In the genomic region with DNA sequence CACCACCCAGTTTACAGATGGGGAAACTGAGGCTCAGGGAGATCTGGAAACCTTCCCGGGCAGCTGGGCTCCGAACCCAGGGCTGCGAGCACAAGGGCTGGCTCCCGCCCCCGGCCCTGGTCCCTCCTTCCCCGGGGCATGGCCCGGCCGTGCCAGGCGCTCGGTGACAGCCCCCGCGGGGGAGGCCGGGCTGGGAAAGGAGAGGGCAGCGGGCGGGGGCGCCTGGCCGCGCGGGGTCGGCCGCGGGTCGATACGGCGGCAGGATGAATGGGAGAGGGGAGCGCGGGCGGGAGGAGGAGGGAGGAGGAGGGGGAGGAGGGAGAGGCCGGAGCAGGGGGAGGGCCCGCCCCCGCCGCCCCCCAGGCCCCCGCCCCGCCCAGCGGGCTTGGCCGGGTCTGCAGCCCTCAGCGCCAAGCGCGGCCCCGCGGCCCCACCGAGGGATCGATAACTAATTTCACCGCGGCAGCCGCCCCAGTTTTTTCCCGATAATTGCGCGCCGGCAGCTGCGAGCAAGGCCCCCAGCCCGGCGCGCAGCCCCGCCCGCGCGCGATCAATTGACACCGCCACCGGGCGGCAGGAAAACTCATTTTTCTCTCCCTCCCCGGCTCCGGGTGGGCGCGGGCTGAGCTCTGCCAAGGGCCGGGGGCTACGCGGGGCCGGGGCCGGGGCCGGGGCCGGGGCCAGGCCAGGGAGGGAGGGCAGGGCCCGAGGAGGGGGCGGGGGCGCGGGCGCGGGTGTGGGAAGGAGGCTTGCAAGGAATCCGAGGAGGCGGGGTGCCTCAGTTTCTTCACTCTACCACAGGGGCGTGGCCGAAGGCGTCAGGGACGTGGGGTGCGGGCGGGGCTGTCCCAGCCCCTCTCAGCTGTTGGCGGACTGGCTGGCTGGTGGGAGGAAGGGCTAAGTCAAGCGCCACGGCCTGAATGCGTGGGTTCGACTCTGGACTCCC, we compare ENCODE assay signal across 8 cellular contexts. TPM values are rescaled to one million over a fixed set of nuclear protein-coding genes. Genes with fewer than 3 reads are reported as not detected.
DNase-seq lines count a peak whose midpoint lies in the region; ATAC-seq and TF ChIP-seq lines count a peak whose summit lies in the region.

No MANE protein-coding gene starts in this region.

- peaks cover 26 to 32% of the 10 kb centered on the region in 2 donors for H3K27me3 Mint-ChIP-seq in CD8-positive, alpha-beta memory T cell

- peak in 1 of 5 donors; percentile 4 for DNase-seq in CD8-positive, alpha-beta memory T cell
- DNase-seq in NCI-H226: peak; percentile 66
- DNase-seq in cardiac fibroblast (ENCODE audit: low read depth in 2 of 2): peak in 1 of 2 donors; percentile 18
- peak; percentile 93 for DNase-seq in left lobe of liver (ENCODE audit: low spot score)
- DNase-seq in stimulated activated CD4-positive, alpha-beta T cell treated with anti-CD3 and anti-CD28 coated beads, Interleukin-1b, Interleukin-23, amount 100 ng/mL, for 48 hours: no peak
- DNase-seq in NCI-H2029 treated with DMSO at 0.1 percent for 48 hours (lab: John Stamatoyannopoulos, UW): no peak

- H3K9me3 ChIP-seq in CD8-positive, alpha-beta memory T cell (ENCODE audit: low read length): no peaks in the 10 kb centered on the region
- no peaks in the 10 kb centered on the region for H3K9me3 ChIP-seq in stomach smooth muscle (ENCODE audit: control insufficient read depth in 2 of 2, low read length in 2 of 2)

- peak overlapping the region; percentile 19 for H3K4me3 ChIP-seq in CD8-positive, alpha-beta memory T cell (ENCODE audit: low read length)
- peak overlapping the region; percentile 28 to 43 for H3K4me3 ChIP-seq in cardiac fibroblast (replicated peaks in 1 of 2; ENCODE audit: low read depth in 2 of 2, low read length in 2 of 2)
- peak overlapping the region; percentile 67 to 75 for H3K4me3 ChIP-seq in stomach smooth muscle (ENCODE audit: low read length in 2 of 2)

- H3K4me3 Mint-ChIP-seq in CD8-positive, alpha-beta memory T cell: peak overlapping the region; percentile 67 to 85 (median 73)

- H3K27ac Mint-ChIP-seq in CD8-positive, alpha-beta memory T cell: peak overlapping the region in 4 of 8 donors; percentile 43 to 78 (median 61)

- peak overlapping the region; percentile 42 to 68 for H3K9ac ChIP-seq in stomach smooth muscle (ENCODE audit: low read length in 2 of 2)

- peaks cover 0 to 4% (median 0%) of the 10 kb centered on the region in 3 donors for H3K36me3 Mint-ChIP-seq in CD8-positive, alpha-beta memory T cell

- no peaks in the 10 kb centered on the region for H3K36me3 ChIP-seq in CD8-positive, alpha-beta memory T cell (ENCODE audit: insufficient read depth, low read length)
- no peaks in the 10 kb centered on the region for H3K36me3 ChIP-seq in stomach smooth muscle (ENCODE audit: control insufficient read depth in 2 of 2, insufficient read depth in 2 of 2, low read length in 2 of 2)

- CTCF ChIA-PET in CD8-positive, alpha-beta memory T cell (lab: Charles Lee): interaction anchor here (0.8 to 2.3 kb wide), 4 partner anchors 29 to 348 kb away, joined by 3 to 9 read pairs (median 4); no protein-coding TSS in a partner anchor

- peaks cover 10 to 18% (median 14%) of the 10 kb centered on the region in 3 donors for H3K4me1 Mint-ChIP-seq in CD8-positive, alpha-beta memory T cell

- ATAC-seq in left lobe of liver (peak; percentile 77), GM19467 (IDR thresholded peaks at IDR 0.05; ENCODE audit: unreplicated experiment) (no peak)

- no peaks in the 10 kb centered on the region for H3K4me1 ChIP-seq in CD8-positive, alpha-beta memory T cell (ENCODE audit: insufficient read depth, low read length)
- peaks cover 31% of the 10 kb centered on the region for H3K4me1 ChIP-seq in stomach smooth muscle (ENCODE audit: control insufficient read depth, insufficient read depth, low read length)

- no peaks in the 10 kb centered on the region for H3K9me3 Mint-ChIP-seq in CD8-positive, alpha-beta memory T cell

- no peak for TF ChIP-seq CTCF in cardiac fibroblast (IDR thresholded peaks at IDR 0.05; ENCODE audit: low read depth, low read length)

- H3K27me3 ChIP-seq in CD8-positive, alpha-beta memory T cell (ENCODE audit: insufficient read depth, low read length, poor library complexity, severe bottlenecking): peaks cover 18% of the 10 kb centered on the region
- no peaks in the 10 kb centered on the region for H3K27me3 ChIP-seq in stomach smooth muscle (ENCODE audit: control insufficient read depth in 1 of 2, insufficient read depth in 2 of 2, low read length in 2 of 2)

- no peak overlapping the region for H3K27ac ChIP-seq in CD8-positive, alpha-beta memory T cell (ENCODE audit: low read depth, low read length)
- H3K27ac ChIP-seq in stomach smooth muscle (ENCODE audit: low read length): peak overlapping the region; percentile 74

- POLR2A ChIA-PET in CD8-positive, alpha-beta memory T cell (lab: Charles Lee): interaction anchor here (0.6 kb wide), 1 partner anchor 56 kb away, joined by 3 read pairs; no protein-coding TSS in a partner anchor

RNA-seq across cellular contexts. Expression of a gene that starts 52.1 kb away (rescaled TPM):
- not detected for total RNA-seq in CD8-positive, alpha-beta memory T cell
- polyA plus RNA-seq in CD8-positive, alpha-beta memory T cell: not detected
- total RNA-seq in left lobe of liver: not detected

RNA-seq across cellular contexts. Expression of a gene that starts 57.1 kb away (rescaled TPM):
- 10 to 100 TPM; 65.5 to 68.9 TPM for total RNA-seq in CD8-positive, alpha-beta memory T cell
- polyA plus RNA-seq in CD8-positive, alpha-beta memory T cell: 48.6 TPM
- 19.9 TPM for total RNA-seq in left lobe of liver

Comparison
In these comparisons a context has a peak if more than half of its experiments do, and no peak if none do; other contexts are left out.
1. DNase-seq: peak in NCI-H226 (single experiment) and left lobe of liver (single experiment); none in stimulated activated CD4-positive, alpha-beta T cell treated with anti-CD3 and anti-CD28 coated beads, Interleukin-1b, Interleukin-23, amount 100 ng/mL, for 48 hours (single experiment) and NCI-H2029 treated with DMSO at 0.1 percent for 48 hours (single experiment).
2. H3K4me3 ChIP-seq: peak in every context shown above with its lines; median percentile 71 in stomach smooth muscle; 36 in cardiac fibroblast; 19 in CD8-positive, alpha-beta memory T cell.